In genomic region chr7:149284850-149285580, GRCh38 we compare ENCODE assay signal across 8 cellular contexts. TPM values are rescaled to one million over a fixed set of nuclear protein-coding genes. Genes with fewer than 3 reads are reported as not detected.
DNase-seq lines count a peak whose midpoint lies in the region; ATAC-seq and TF ChIP-seq lines count a peak whose summit lies in the region.

No MANE protein-coding gene starts in this region.

- H3K4me3 ChIP-seq in CD8-positive, alpha-beta memory T cell (ENCODE audit: low read length), result peak overlapping the region; percentile 62
- H3K4me3 ChIP-seq in OCI-LY7 (ENCODE audit: low read depth, low read length, poor library complexity, severe bottlenecking) (peak overlapping the region; percentile 64), esophagus muscularis mucosa (peak overlapping the region; percentile 61 to 73 (median 66))

- H3K27me3 Mint-ChIP-seq in CD8-positive, alpha-beta memory T cell, result no peaks in the 10 kb centered on the region

- TF ChIP-seq EP300 in esophagus muscularis mucosa (IDR thresholded peaks at IDR 0.05), result no peak

- peak overlapping the region; percentile 84 to 93 (median 87) for H3K4me3 Mint-ChIP-seq in CD8-positive, alpha-beta memory T cell

- CTCF ChIA-PET in CD8-positive, alpha-beta memory T cell (lab: Charles Lee), result interaction anchor here (0.9 to 3.8 kb wide), 13 partner anchors 10 to 288 kb away, joined by 3 to 46 read pairs (median 5); partner anchors contain the start of genes ZNF398 and ZNF783
- CTCF ChIA-PET in OCI-LY7 (lab: Charles Lee; ENCODE audit: unreplicated experiment), result interaction anchor here (0.6 to 1.2 kb wide), 2 partner anchors 25 to 90 kb away, joined by 3 read pairs; partner anchors contain the start of gene ZNF282

- H3K27ac Mint-ChIP-seq in CD8-positive, alpha-beta memory T cell, result peak overlapping the region; percentile 54 to 92 (median 86)

- no peaks in the 10 kb centered on the region for H3K79me2 ChIP-seq in OCI-LY7 (ENCODE audit: insufficient read depth, low read depth, low read length)

- H3K9me3 Mint-ChIP-seq in CD8-positive, alpha-beta memory T cell, result no peaks in the 10 kb centered on the region

- no peaks in the 10 kb centered on the region for H3K9me3 ChIP-seq in CD8-positive, alpha-beta memory T cell (ENCODE audit: low read length)
- no peaks in the 10 kb centered on the region for H3K9me3 ChIP-seq in OCI-LY7 (ENCODE audit: low read length)
- no peaks in the 10 kb centered on the region for H3K9me3 ChIP-seq in esophagus muscularis mucosa

- no peaks in the 10 kb centered on the region for H3K36me3 ChIP-seq in CD8-positive, alpha-beta memory T cell (ENCODE audit: insufficient read depth, low read length)
- peaks cover 4% of the 10 kb centered on the region; the same call in 1 of the 2 replicates for H3K36me3 ChIP-seq in OCI-LY7 (ENCODE audit: insufficient read depth, low read length)
- peaks cover 14 to 59% (median 44%) of the 10 kb centered on the region in 4 donors for H3K36me3 ChIP-seq in esophagus muscularis mucosa

- peaks cover 0 to 23% (median 0%) of the 10 kb centered on the region in 3 donors for H3K36me3 Mint-ChIP-seq in CD8-positive, alpha-beta memory T cell

- peaks cover 4% of the 10 kb centered on the region; the same call in 1 of the 2 replicates for H4K20me1 ChIP-seq in OCI-LY7 (ENCODE audit: insufficient read depth, low read length)

- POLR2A ChIA-PET in CD8-positive, alpha-beta memory T cell (lab: Charles Lee), result interaction anchor here (0.6 to 2.1 kb wide), 8 partner anchors 19 to 1083 kb away, joined by 3 to 26 read pairs (median 4); partner anchors contain the start of genes REPIN1, ZNF425 and ZNF783
- POLR2A ChIA-PET in OCI-LY7 (lab: Charles Lee), result interaction anchor here (0.6 to 1.7 kb wide), 5 partner anchors 10 to 27 kb away, joined by 3 to 10 read pairs (median 5); partner anchors contain the start of gene ZNF783

- TF ChIP-seq CTCF in OCI-LY7 (conservative IDR thresholded peaks at IDR 0.05; ENCODE audit: low read length) (peak; percentile 61), esophagus muscularis mucosa (IDR thresholded peaks at IDR 0.05) (no peak)

- peak overlapping the region; percentile 38 for H3K27ac ChIP-seq in CD8-positive, alpha-beta memory T cell (ENCODE audit: low read depth, low read length)
- H3K27ac ChIP-seq in OCI-LY7 (ENCODE audit: low read depth, low read length, poor library complexity, severe bottlenecking) (peak overlapping the region; percentile 78), esophagus muscularis mucosa (replicated peaks in 1 of 4) (peak overlapping the region; percentile 57 to 70 (median 64))

- no TSS peak for BruUV-seq in OCI-LY7 (replicated peaks; lab: Mats Ljungman, UMichigan)

- TF ChIP-seq POLR2A in esophagus muscularis mucosa (IDR thresholded peaks at IDR 0.05; ENCODE audit: low read depth), result no peak

- H3K9me2 ChIP-seq in OCI-LY7 (ENCODE audit: insufficient read depth, low read length), result no peaks in the 10 kb centered on the region

- ATAC-seq in GM19452 (IDR thresholded peaks at IDR 0.05; ENCODE audit: unreplicated experiment) (peak; percentile 95), HG03575 (IDR thresholded peaks at IDR 0.05; ENCODE audit: extremely low read depth, insufficient number of reproducible peaks, low FRiP score, unreplicated experiment) (peak; percentile 87)

- H2AFZ ChIP-seq in OCI-LY7 (ENCODE audit: low read length), result peak overlapping the region; percentile 37; the same call in 1 of the 2 replicates

- peak overlapping the region; percentile 87 for H3K4me2 ChIP-seq in OCI-LY7 (ENCODE audit: low read length)

- DNase-seq in CD8-positive, alpha-beta memory T cell, result peak; percentile 97 to 99 (median 98)
- DNase-seq in OCI-LY7 (ENCODE audit: low spot score) (peak; percentile 97), esophagus muscularis mucosa (ENCODE audit: extremely low spot score) (peak; percentile 99), myocyte (ENCODE audit: low read depth) (peak; percentile 95)
- DNase-seq in activated T-cell treated with anti-CD3 and anti-CD28 coated beads, Interleukin-2, amount 50 U/mL, for 48 hours, result peak; percentile 99
- DNase-seq in stimulated activated CD8-positive, alpha-beta memory T cell treated with anti-CD3 and anti-CD28 coated beads, Interleukin-7, amount 100 ng/mL, for 4 hours (ENCODE audit: low read depth in 2 of 2), result peak; percentile 95 to 96

- peaks cover 34% of the 10 kb centered on the region for H3K4me1 ChIP-seq in CD8-positive, alpha-beta memory T cell (ENCODE audit: insufficient read depth, low read length)
- H3K4me1 ChIP-seq in OCI-LY7 (ENCODE audit: insufficient read depth, low read length, poor library complexity, severe bottlenecking) (peaks cover 34% of the 10 kb centered on the region), esophagus muscularis mucosa (peaks cover 8 to 20% (median 18%) of the 10 kb centered on the region in 4 donors)

- intact Hi-C loops in OCI-LY7 (cut with micrococcal nuclease; ENCODE audit: unreplicated experiment) (loop anchor here (1.0 kb wide), 1 partner anchor 23 kb away; the partner anchor contains the start of gene ZNF783), esophagus muscularis mucosa (cut with DNase I) (loop anchor here (10.0 kb wide), 1 partner anchor 140 kb away; no protein-coding TSS in a partner anchor)

- WGBS in esophagus muscularis mucosa, result 32% methylated on average over 3 of the region's 64 CpGs

- peaks cover 37 to 52% (median 41%) of the 10 kb centered on the region in 3 donors for H3K4me1 Mint-ChIP-seq in CD8-positive, alpha-beta memory T cell

- no peaks in the 10 kb centered on the region for H3K27me3 ChIP-seq in CD8-positive, alpha-beta memory T cell (ENCODE audit: insufficient read depth, low read length, poor library complexity, severe bottlenecking)
- H3K27me3 ChIP-seq in esophagus muscularis mucosa, result no peaks in the 10 kb centered on the region

RNA-seq across cellular contexts. Expression of gene ZNF783, which starts 23.0 kb away (rescaled TPM):
- total RNA-seq in CD8-positive, alpha-beta memory T cell, result 10 to 100 TPM; 19.7 to 20.4 TPM
- 5.0 TPM for polyA plus RNA-seq in CD8-positive, alpha-beta memory T cell
- 10.5 and 13.1 TPM in 2 replicates for total RNA-seq in OCI-LY7 (2014; rRNA removed; shearing (Covaris generic))
- 18.8 and 19.4 TPM in 2 replicates for total RNA-seq in OCI-LY7 (2022)
- 10 to 100 TPM in 3 of 4 donors, 1 to 10 TPM in 1; 8.4 to 12.2 (median 11.9) TPM for total RNA-seq in esophagus muscularis mucosa
- total RNA-seq in myocyte, result 18.1 and 23.6 TPM in 2 replicates
- 18.1 TPM for polyA plus RNA-seq in myocyte (2012)

RNA-seq across cellular contexts. Expression of gene ZNF212, which starts 45.6 kb away (rescaled TPM):
- total RNA-seq in CD8-positive, alpha-beta memory T cell, result 10 to 100 TPM; 14.7 to 16.6 TPM
- polyA plus RNA-seq in CD8-positive, alpha-beta memory T cell, result 8.6 TPM
- total RNA-seq in OCI-LY7 (2014; rRNA removed; shearing (Covaris generic)), result 11.6 and 13.1 TPM in 2 replicates
- total RNA-seq in OCI-LY7 (2022) (12.7 and 14.1 TPM in 2 replicates), esophagus muscularis mucosa (1 to 10 TPM; 4.8 to 8.8 (median 7.4) TPM), myocyte (5.9 and 8.0 TPM in 2 replicates)
- 8.7 TPM for polyA plus RNA-seq in myocyte (2012)

Comparison
In these comparisons a context has a peak if more than half of its experiments do, and no peak if none do; other contexts are left out.
1. Peak in every context shown above with its lines: DNase-seq, ATAC-seq, H3K4me3 ChIP-seq and H3K27ac ChIP-seq.